22 cellular contexts compared by ENCODE assay signal in the genomic region with DNA sequence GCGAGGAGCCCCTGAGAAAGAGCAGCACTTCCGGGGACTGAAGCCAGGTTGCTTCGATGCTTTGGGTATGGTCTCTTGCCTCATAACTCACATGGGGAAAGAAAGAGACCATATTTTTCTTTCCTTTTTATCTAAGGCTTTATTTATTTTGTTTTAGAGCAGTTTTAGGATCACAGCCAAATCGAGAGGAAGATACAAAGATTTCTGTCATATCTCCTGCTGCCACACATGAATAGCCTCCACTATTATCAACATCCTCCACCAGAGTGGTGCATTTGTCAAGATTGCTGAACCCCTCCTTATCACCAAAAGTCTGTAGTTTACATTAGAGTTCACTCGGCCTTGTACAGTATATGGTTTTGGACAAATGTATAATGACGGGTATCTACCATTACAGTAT. TPM values are rescaled to one million over a fixed set of nuclear protein-coding genes. Genes with fewer than 3 reads are reported as not detected.
DNase-seq lines count a peak whose midpoint lies in the region; ATAC-seq and TF ChIP-seq lines count a peak whose summit lies in the region.
"Had no signal": no experiment of that assay in that cellular context is flagged by ENCODE, and none has a peak within 500 bp of the region (broad histone marks: within the 10 kb centered on the region; RNA-seq: fewer than 3 reads in every experiment).

No MANE protein-coding gene starts in this region.

- DNase-seq in T-helper 2 cell treated with Interferon-gamma antibody and Interleukin-4, amounts not matched to agents 5 μg/mL and 100 μg/mL, for 36 hours (ENCODE audit: low spot score), result no peak
- DNase-seq in T-helper 2 cell (no peak), T-helper 17 cell (no peak), mesothelial cell of epicardium (ENCODE audit: low spot score in 2 of 2, unreplicated experiment in 2 of 2) (no peak), upper lobe of right lung (no peak), Peyer's patch (no peak)
- DNase-seq in activated naive CD8-positive, alpha-beta T cell treated with anti-CD3 and anti-CD28 coated beads, Interleukin-2, amount 50 U/mL, for 24 hours, result no peak
- DNase-seq: 8988T; activated CD4-positive, alpha-beta T cell treated with anti-CD3 and anti-CD28 coated beads, Interleukin-2, amount 50 U/mL, for 1 hour; activated effector memory CD4-positive, alpha-beta T cell treated with Interleukin-2 at 50 U/mL for 16 hours; DMS79; esophagus squamous epithelium; head of caudate nucleus; KBM-7; MV-4-11; NCI-H2029; SHP77 treated with DMSO at 0.1 percent for 48 hours had no signal

- ATAC-seq in T-helper 17 cell (no peak), GM19035 (IDR thresholded peaks at IDR 0.05; ENCODE audit: unreplicated experiment) (no peak), upper lobe of right lung (no peak)
- no peak for ATAC-seq in activated naive CD8-positive, alpha-beta T cell treated with anti-CD3 and anti-CD28 coated beads, Interleukin-2, amount 50 U/mL, for 24 hours
- ATAC-seq: natural killer cell treated with Interleukin-12 subunit alpha and Interleukin-12 subunit beta and Interleukin-15 and Interleukin-18, amount 100 ng/mL, for 72 hours had no signal

- H3K4me1 ChIP-seq in upper lobe of right lung (peaks cover 2% of the 10 kb centered on the region), Peyer's patch (peaks cover 0 to 4% (median 0%) of the 10 kb centered on the region in 4 donors)

- no peak for TF ChIP-seq POLR2A in Peyer's patch (IDR thresholded peaks at IDR 0.05)

- TF ChIP-seq CTCF in mesothelial cell of epicardium (IDR thresholded peaks at IDR 0.05; ENCODE audit: unreplicated experiment) (no peak), upper lobe of right lung (IDR thresholded peaks at IDR 0.05) (no peak), Peyer's patch (IDR thresholded peaks at IDR 0.05) (no peak)

- H3K27me3 Mint-ChIP-seq in T-helper 2 cell treated with Interferon-gamma antibody and Interleukin-4, amounts not matched to agents 5 μg/mL and 100 μg/mL, for 36 hours (ENCODE audit: low read depth), result no peaks in the 10 kb centered on the region
- H3K27me3 Mint-ChIP-seq in T-helper 17 cell (no peaks in the 10 kb centered on the region), mesothelial cell of epicardium (ENCODE audit: low read depth) (no peaks in the 10 kb centered on the region)
- no peaks in the 10 kb centered on the region for H3K27me3 Mint-ChIP-seq in activated naive CD8-positive, alpha-beta T cell treated with anti-CD3 and anti-CD28 coated beads, Interleukin-2, amount 50 U/mL, for 24 hours
- H3K27me3 Mint-ChIP-seq: brain; natural killer cell treated with Interleukin-12 subunit alpha and Interleukin-12 subunit beta and Interleukin-15 and Interleukin-18, amount 100 ng/mL, for 72 hours had no signal

- H3K4me3 ChIP-seq in upper lobe of right lung, result no peak overlapping the region
- H3K4me3 ChIP-seq in Peyer's patch, result no peak overlapping the region
- H3K4me3 ChIP-seq: BLaER1 treated with 17β-estradiol and CSF1 and Interleukin-3, amounts not matched to agents 10 nM and 100 nM; esophagus squamous epithelium; tibial nerve had no signal

- no peaks in the 10 kb centered on the region for H3K9me3 Mint-ChIP-seq in T-helper 2 cell treated with Interferon-gamma antibody and Interleukin-4, amounts not matched to agents 5 μg/mL and 100 μg/mL, for 36 hours
- H3K9me3 Mint-ChIP-seq in activated naive CD8-positive, alpha-beta T cell treated with anti-CD3 and anti-CD28 coated beads, Interleukin-2, amount 50 U/mL, for 24 hours, result no peaks in the 10 kb centered on the region
- H3K9me3 Mint-ChIP-seq in mesothelial cell of epicardium, result no peaks in the 10 kb centered on the region
- H3K9me3 Mint-ChIP-seq: brain; natural killer cell treated with Interleukin-12 subunit alpha and Interleukin-12 subunit beta and Interleukin-15 and Interleukin-18, amount 100 ng/mL, for 72 hours had no signal

- H3K27me3 ChIP-seq in upper lobe of right lung (no peaks in the 10 kb centered on the region), Peyer's patch (no peaks in the 10 kb centered on the region)
- H3K27me3 ChIP-seq: BLaER1 treated with 17β-estradiol and CSF1 and Interleukin-3, amounts not matched to agents 10 nM and 100 nM; esophagus squamous epithelium; tibial nerve had no signal

- peaks cover 71% of the 10 kb centered on the region for H3K36me3 ChIP-seq in upper lobe of right lung
- H3K36me3 ChIP-seq in Peyer's patch, result peaks cover 0 to 76% (median 0%) of the 10 kb centered on the region in 3 donors

- H3K4me3 Mint-ChIP-seq in T-helper 2 cell treated with Interferon-gamma antibody and Interleukin-4, amounts not matched to agents 5 μg/mL and 100 μg/mL, for 36 hours, result no peak overlapping the region
- H3K4me3 Mint-ChIP-seq in T-helper 17 cell, result no peak overlapping the region
- no peak overlapping the region for H3K4me3 Mint-ChIP-seq in activated naive CD8-positive, alpha-beta T cell treated with anti-CD3 and anti-CD28 coated beads, Interleukin-2, amount 50 U/mL, for 24 hours
- no peak overlapping the region for H3K4me3 Mint-ChIP-seq in mesothelial cell of epicardium
- H3K4me3 Mint-ChIP-seq: brain; natural killer cell treated with Interleukin-12 subunit alpha and Interleukin-12 subunit beta and Interleukin-15 and Interleukin-18, amount 100 ng/mL, for 72 hours had no signal

- peak overlapping the region; percentile 55 for H3K27ac Mint-ChIP-seq in T-helper 2 cell treated with Interferon-gamma antibody and Interleukin-4, amounts not matched to agents 5 μg/mL and 100 μg/mL, for 36 hours
- H3K27ac Mint-ChIP-seq in T-helper 17 cell (peak overlapping the region; percentile 97), mesothelial cell of epicardium (peak overlapping the region; percentile 53)
- H3K27ac Mint-ChIP-seq in activated naive CD8-positive, alpha-beta T cell treated with anti-CD3 and anti-CD28 coated beads, Interleukin-2, amount 50 U/mL, for 24 hours, result peak overlapping the region; percentile 28

- intact Hi-C loops in upper lobe of right lung (cut with DNase I), result no loop called here

- H3K36me3 Mint-ChIP-seq in T-helper 2 cell treated with Interferon-gamma antibody and Interleukin-4, amounts not matched to agents 5 μg/mL and 100 μg/mL, for 36 hours (ENCODE audit: low read depth), result peaks cover 56% of the 10 kb centered on the region
- H3K36me3 Mint-ChIP-seq in T-helper 17 cell (ENCODE audit: low read depth) (no peaks in the 10 kb centered on the region), mesothelial cell of epicardium (peaks cover 47% of the 10 kb centered on the region)
- H3K36me3 Mint-ChIP-seq in activated naive CD8-positive, alpha-beta T cell treated with anti-CD3 and anti-CD28 coated beads, Interleukin-2, amount 50 U/mL, for 24 hours (ENCODE audit: low read depth), result peaks cover 29% of the 10 kb centered on the region

- H3K9me3 ChIP-seq in T-helper 17 cell (ENCODE audit: control insufficient read depth, low read length, poor library complexity, severe bottlenecking), result no peaks in the 10 kb centered on the region
- H3K9me3 ChIP-seq in upper lobe of right lung, result no peaks in the 10 kb centered on the region
- H3K9me3 ChIP-seq in Peyer's patch, result no peaks in the 10 kb centered on the region
- H3K9me3 ChIP-seq: BLaER1 treated with 17β-estradiol and CSF1 and Interleukin-3, amounts not matched to agents 10 nM and 100 nM; esophagus squamous epithelium; tibial nerve had no signal

- H3K4me1 Mint-ChIP-seq in T-helper 2 cell treated with Interferon-gamma antibody and Interleukin-4, amounts not matched to agents 5 μg/mL and 100 μg/mL, for 36 hours (ENCODE audit: low read depth), result peaks cover 39% of the 10 kb centered on the region
- H3K4me1 Mint-ChIP-seq in T-helper 17 cell, result peaks cover 42% of the 10 kb centered on the region
- peaks cover 59% of the 10 kb centered on the region for H3K4me1 Mint-ChIP-seq in activated naive CD8-positive, alpha-beta T cell treated with anti-CD3 and anti-CD28 coated beads, Interleukin-2, amount 50 U/mL, for 24 hours
- no peaks in the 10 kb centered on the region for H3K4me1 Mint-ChIP-seq in mesothelial cell of epicardium
- H3K4me1 Mint-ChIP-seq: brain had no signal

- no peak overlapping the region for H3K27ac ChIP-seq in upper lobe of right lung
- no peak overlapping the region for H3K27ac ChIP-seq in Peyer's patch
- H3K27ac ChIP-seq: BLaER1 treated with 17β-estradiol and CSF1 and Interleukin-3, amounts not matched to agents 10 nM and 100 nM; esophagus squamous epithelium had no signal

RNA-seq across cellular contexts. Expression of gene ADSL, which starts 24.2 kb away (rescaled TPM):
- 10 to 100 TPM; 59.2 to 67.5 TPM for total RNA-seq in T-helper 17 cell
- 73.4 to 77.8 TPM (median 77.7 TPM) in 3 replicates for total RNA-seq in mesothelial cell of epicardium
- total RNA-seq in upper lobe of right lung, result 38.7 TPM
- total RNA-seq in Peyer's patch, result 100 to 1,000 TPM in 1 of 4 donors, 10 to 100 TPM in 3; 32.2 to 163 (median 37.4) TPM

RNA-seq across cellular contexts. Expression of gene SGSM3, which starts 48.3 kb away (rescaled TPM):
- 10 to 100 TPM; 56.7 to 79.4 TPM for total RNA-seq in T-helper 17 cell
- total RNA-seq in mesothelial cell of epicardium, result 93.4 to 101 TPM (median 100 TPM) in 3 replicates
- total RNA-seq in upper lobe of right lung, result 77.6 TPM
- total RNA-seq in Peyer's patch, result 100 to 1,000 TPM in 3 of 4 donors, 10 to 100 TPM in 1; 82.0 to 268 (median 159) TPM

Comparison
In these comparisons a context has a peak if more than half of its experiments do, and no peak if none do; other contexts are left out.
1. H3K27ac Mint-ChIP-seq: peak in every context shown above with its lines; median percentile 97 in T-helper 17 cell; 55 in T-helper 2 cell treated with Interferon-gamma antibody and Interleukin-4, amounts not matched to agents 5 μg/mL and 100 μg/mL, for 36 hours; 53 in mesothelial cell of epicardium; 28 in activated naive CD8-positive, alpha-beta T cell treated with anti-CD3 and anti-CD28 coated beads, Interleukin-2, amount 50 U/mL, for 24 hours.